8 cellular contexts compared by ENCODE assay signal in genomic region chr13:37602743-37603381, GRCh38. TPM values are rescaled to one million over a fixed set of nuclear protein-coding genes. Genes with fewer than 3 reads are reported as not detected.
DNase-seq lines count a peak whose midpoint lies in the region; ATAC-seq and TF ChIP-seq lines count a peak whose summit lies in the region.

No MANE protein-coding gene starts in this region.

- H3K9me2 ChIP-seq in MM.1S (replicated peaks; ENCODE audit: insufficient read depth, low read length): no peaks in the 10 kb centered on the region

- H3K27ac ChIP-seq in MM.1S (ENCODE audit: low read length) (no peak overlapping the region), coronary artery (no peak overlapping the region)

- no peak overlapping the region for H3K4me2 ChIP-seq in MM.1S (ENCODE audit: low read depth, low read length)

- peaks cover 49% of the 10 kb centered on the region for H3K4me1 Mint-ChIP-seq in neural crest cell

- H3K27me3 Mint-ChIP-seq in neural crest cell (ENCODE audit: low read depth): no peaks in the 10 kb centered on the region

- H3K4me3 Mint-ChIP-seq in neural crest cell: peak overlapping the region; percentile 14

- DNase-seq in DMS53 treated with DMSO at 0.1 percent for 48 hours (lab: John Stamatoyannopoulos, UW; ENCODE audit: unreplicated experiment) (peak; percentile 14), MM.1S (no peak), coronary artery (ENCODE audit: low spot score) (no peak), neural crest cell (ENCODE audit: low read depth, low spot score) (no peak), GOT3 (lab: John Stamatoyannopoulos, UW) (no peak), iPS-NIHi7 (ENCODE audit: extremely low spot score) (no peak)

- peaks cover 6% of the 10 kb centered on the region for H3K9me3 Mint-ChIP-seq in neural crest cell

- no peaks in the 10 kb centered on the region for H3K79me2 ChIP-seq in MM.1S (ENCODE audit: low read length)

- no peaks in the 10 kb centered on the region for H3K9me3 ChIP-seq in MM.1S (replicated peaks; ENCODE audit: insufficient read depth, low read length)

- no peak overlapping the region for H2AFZ ChIP-seq in MM.1S (ENCODE audit: low read length)

- H3K27ac Mint-ChIP-seq in neural crest cell (ENCODE audit: unreplicated experiment): no peak overlapping the region

- ATAC-seq in HG03097 (IDR thresholded peaks at IDR 0.05; ENCODE audit: low FRiP score, unreplicated experiment) (no peak), GM21619 (IDR thresholded peaks at IDR 0.05; ENCODE audit: unreplicated experiment) (no peak)

- no peak overlapping the region for H3K9ac ChIP-seq in MM.1S (ENCODE audit: low read length)

- TF ChIP-seq CTCF in MM.1S (IDR thresholded peaks at IDR 0.05; ENCODE audit: low read length) (peak; percentile 27), coronary artery (IDR thresholded peaks at IDR 0.05) (peak; percentile 40), neural crest cell (conservative IDR thresholded peaks at IDR 0.05) (peak; percentile 74)

- H3K27me3 ChIP-seq in MM.1S (replicated peaks; ENCODE audit: insufficient read depth, low read length): no peaks in the 10 kb centered on the region

- peaks cover 3% of the 10 kb centered on the region for H3K36me3 Mint-ChIP-seq in neural crest cell (ENCODE audit: low read depth)

- H3K4me3 ChIP-seq in MM.1S (ENCODE audit: low read length) (no peak overlapping the region), coronary artery (no peak overlapping the region)

- H3K36me3 ChIP-seq in MM.1S (replicated peaks; ENCODE audit: insufficient read depth, low read length): no peaks in the 10 kb centered on the region

- H4K20me1 ChIP-seq in MM.1S (ENCODE audit: insufficient read depth, low read length): no peaks in the 10 kb centered on the region

- H3F3A ChIP-seq in MM.1S (ENCODE audit: insufficient read depth, low read length): no peaks in the 10 kb centered on the region

- no peaks in the 10 kb centered on the region for H3K4me1 ChIP-seq in MM.1S (ENCODE audit: low read length)

RNA-seq across cellular contexts. Expression of gene POSTN, which starts 4.3 kb away (rescaled TPM):
- total RNA-seq in neural crest cell: 93.0 and 97.0 TPM in 2 replicates
